ENCODE assay signal across 32 cellular contexts in the genomic region with DNA sequence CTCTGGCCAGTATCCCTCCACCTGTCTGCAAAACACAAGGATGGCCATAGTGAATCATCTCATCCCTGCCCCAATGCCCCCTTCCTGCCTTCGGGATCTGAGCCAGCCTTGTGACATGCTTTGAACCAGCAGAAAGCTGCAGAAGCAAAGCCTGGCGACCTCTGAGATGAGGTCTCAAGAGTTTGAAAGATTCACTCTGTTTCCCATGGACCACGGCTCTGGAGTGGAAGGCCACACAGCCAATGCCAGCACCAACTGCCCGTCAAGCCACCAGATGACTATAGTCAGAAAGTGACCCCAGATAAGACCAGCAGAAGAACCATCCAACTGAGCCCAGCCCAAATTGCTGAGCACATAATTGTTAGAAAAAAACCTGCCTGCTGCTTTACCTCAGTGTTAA.
"Had no signal": no experiment of that assay in that cellular context is flagged by ENCODE, and none has a peak within 500 bp of the region (broad histone marks: within the 10 kb centered on the region; RNA-seq: fewer than 3 reads in every experiment).

No MANE protein-coding gene starts in this region.

- H3K4me3 Mint-ChIP-seq: activated CD4-positive, alpha-beta T cell treated with anti-CD3 and anti-CD28 coated beads, Interleukin-2, amount 10 ng/mL, durations not matched to agents 7 days and 5 days; activated CD8-positive, alpha-beta T cell treated with anti-CD3 and anti-CD28 coated beads, Interleukin-2, amount 10 ng/mL, durations not matched to agents 7 days and 5 days; activated naive CD4-positive, alpha-beta T cell treated with anti-CD3 and anti-CD28 coated beads, Interleukin-2, amount 50 U/mL, for 24 hours; activated naive CD8-positive, alpha-beta T cell treated with anti-CD3 and anti-CD28 coated beads, Interleukin-2, amount 50 U/mL, for 24 hours; activated T-cell treated with anti-CD3 and anti-CD28 coated beads, Interleukin-2, amount 50 U/mL, for 24 hours; activated T-helper 17 cell treated with anti-CD3 and anti-CD28 coated beads, Interleukin-2, amount 50 U/mL, for 72 hours; mesothelial cell of epicardium; neural crest cell; stimulated activated effector memory CD8-positive, alpha-beta T cell treated with anti-CD3 and anti-CD28 coated beads, Interleukin-12 subunit alpha, Interleukin-12 subunit beta, amount 100 ng/mL, for 72 hours; stimulated activated naive CD8-positive, alpha-beta T cell treated with anti-CD3 and anti-CD28 coated beads, Interleukin-15, Interleukin-2, amounts not matched to agents 100 ng/mL and 50 ng/mL, for 24 hours; T-helper 17 cell; type B pancreatic cell had no signal

- H3K4me1 ChIP-seq: heart right ventricle, parathyroid adenoma, psoas muscle had no signal

- H3K27ac Mint-ChIP-seq: activated CD4-positive, alpha-beta T cell treated with anti-CD3 and anti-CD28 coated beads, Interleukin-2, amount 10 ng/mL, durations not matched to agents 7 days and 5 days; activated CD8-positive, alpha-beta T cell treated with anti-CD3 and anti-CD28 coated beads, Interleukin-2, amount 10 ng/mL, durations not matched to agents 7 days and 5 days; activated naive CD4-positive, alpha-beta T cell treated with anti-CD3 and anti-CD28 coated beads, Interleukin-2, amount 50 U/mL, for 24 hours; activated naive CD8-positive, alpha-beta T cell treated with anti-CD3 and anti-CD28 coated beads, Interleukin-2, amount 50 U/mL, for 24 hours; activated T-cell treated with anti-CD3 and anti-CD28 coated beads, Interleukin-2, amount 50 U/mL, for 24 hours; activated T-helper 17 cell treated with anti-CD3 and anti-CD28 coated beads, Interleukin-2, amount 50 U/mL, for 72 hours; mesothelial cell of epicardium; stimulated activated effector memory CD8-positive, alpha-beta T cell treated with anti-CD3 and anti-CD28 coated beads, Interleukin-12 subunit alpha, Interleukin-12 subunit beta, amount 100 ng/mL, for 72 hours; stimulated activated naive CD8-positive, alpha-beta T cell treated with anti-CD3 and anti-CD28 coated beads, Interleukin-15, Interleukin-2, amounts not matched to agents 100 ng/mL and 50 ng/mL, for 24 hours; T-helper 17 cell; type B pancreatic cell had no signal

- H3K27ac ChIP-seq: epithelial cell of prostate, esophagus squamous epithelium, heart right ventricle, parathyroid adenoma, psoas muscle, thoracic aorta had no signal

- H3K36me3 ChIP-seq: esophagus squamous epithelium, heart right ventricle, thoracic aorta had no signal

- DNase-seq: activated CD4-positive, alpha-beta T cell treated with anti-CD3 and anti-CD28 coated beads for 1 hour; activated CD4-positive, alpha-beta T cell treated with anti-CD3 and anti-CD28 coated beads, Interleukin-2, amount 10 ng/mL, durations not matched to agents 7 days and 5 days; activated CD8-positive, alpha-beta T cell treated with anti-CD3 and anti-CD28 coated beads, Interleukin-2, amount 10 ng/mL, durations not matched to agents 7 days and 5 days; activated naive CD8-positive, alpha-beta T cell treated with anti-CD3 and anti-CD28 coated beads, Interleukin-2, amount 50 U/mL, for 24 hours; activated T-cell treated with anti-CD3 and anti-CD28 coated beads, Interleukin-2, amount 50 U/mL, for 24 hours; amygdala; central memory CD4-positive, alpha-beta T cell; dermis blood vessel endothelial cell; effector CD8-positive, alpha-beta T cell; esophagus squamous epithelium; foreskin melanocyte; heart right ventricle; kidney glomerular epithelial cell; naive B cell; nucleus accumbens; psoas muscle; stimulated activated CD4-positive, alpha-beta T cell treated with anti-CD3 and anti-CD28 coated beads, Interleukin-12 subunit alpha, Interleukin-12 subunit beta, amount 100 ng/mL, for 4 hours; stimulated activated CD4-positive, alpha-beta T cell treated with anti-CD3 and anti-CD28 coated beads, Interleukin-4, amount 100 ng/mL, for 24 hours; T-helper 17 cell; T1000 had no signal

- ATAC-seq: activated CD8-positive, alpha-beta T cell treated with anti-CD3 and anti-CD28 coated beads, Interleukin-2, amount 10 ng/mL, durations not matched to agents 7 days and 5 days; activated naive CD8-positive, alpha-beta T cell treated with anti-CD3 and anti-CD28 coated beads, Interleukin-2, amount 50 U/mL, for 24 hours; activated T-helper 17 cell treated with anti-CD3 and anti-CD28 coated beads, Interleukin-2, amount 50 U/mL, for 72 hours; heart right ventricle; left lobe of liver; psoas muscle; SK-N-SH treated with all-trans-retinoic acid at 6 μM for 48 hours; stimulated activated effector memory CD8-positive, alpha-beta T cell treated with anti-CD3 and anti-CD28 coated beads, Interleukin-12 subunit alpha, Interleukin-12 subunit beta, amount 100 ng/mL, for 72 hours; T-helper 17 cell had no signal

- H3K36me3 Mint-ChIP-seq: mesothelial cell of epicardium; stimulated activated effector memory CD8-positive, alpha-beta T cell treated with anti-CD3 and anti-CD28 coated beads, Interleukin-12 subunit alpha, Interleukin-12 subunit beta, amount 100 ng/mL, for 72 hours; type B pancreatic cell had no signal

- H3K27me3 Mint-ChIP-seq: activated CD4-positive, alpha-beta T cell treated with anti-CD3 and anti-CD28 coated beads, Interleukin-2, amount 10 ng/mL, durations not matched to agents 7 days and 5 days had no signal

- H3K4me1 Mint-ChIP-seq: activated CD4-positive, alpha-beta T cell treated with anti-CD3 and anti-CD28 coated beads, Interleukin-2, amount 10 ng/mL, durations not matched to agents 7 days and 5 days; activated naive CD4-positive, alpha-beta T cell treated with anti-CD3 and anti-CD28 coated beads, Interleukin-2, amount 50 U/mL, for 24 hours; activated naive CD8-positive, alpha-beta T cell treated with anti-CD3 and anti-CD28 coated beads, Interleukin-2, amount 50 U/mL, for 24 hours; activated T-helper 17 cell treated with anti-CD3 and anti-CD28 coated beads, Interleukin-2, amount 50 U/mL, for 72 hours; mesothelial cell of epicardium; neural crest cell; stimulated activated effector memory CD8-positive, alpha-beta T cell treated with anti-CD3 and anti-CD28 coated beads, Interleukin-12 subunit alpha, Interleukin-12 subunit beta, amount 100 ng/mL, for 72 hours; T-helper 17 cell had no signal

- H3K9ac ChIP-seq: parathyroid adenoma had no signal

- H3K4me3 ChIP-seq: esophagus squamous epithelium, heart right ventricle, psoas muscle, thoracic aorta had no signal
